Comparison of ENCODE assay signal across 24 cellular contexts in the genomic region with DNA sequence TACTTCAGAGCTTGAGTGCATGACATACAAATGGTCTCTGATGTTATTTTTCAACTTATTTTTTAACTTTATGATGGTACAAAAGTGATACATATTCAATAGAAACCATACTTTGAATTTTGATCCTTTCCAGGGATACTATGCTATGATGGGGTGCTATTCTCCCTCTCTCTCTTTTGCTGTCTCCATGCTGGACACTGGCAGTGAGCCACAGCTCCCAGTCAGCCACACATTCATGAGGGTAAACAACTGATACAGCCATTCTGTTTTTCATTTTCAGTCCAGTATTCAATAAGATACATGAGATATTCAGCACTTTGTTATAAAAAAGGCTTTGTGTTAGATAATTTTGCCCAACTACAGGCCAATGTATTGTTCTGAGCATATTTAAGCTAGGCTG.
"Had no signal": no experiment of that assay in that cellular context is flagged by ENCODE, and none has a peak within 500 bp of the region (broad histone marks: within the 10 kb centered on the region; RNA-seq: fewer than 3 reads in every experiment).

No MANE protein-coding gene starts in this region.

- H3K27me3 Mint-ChIP-seq: dendritic cell treated with granulocyte-macrophage colony-stimulating factor and Interleukin-4, amounts not matched to agents 40 ng/mL and 50 ng/mL, for 4 days; effector memory CD8-positive, alpha-beta T cell had no signal

- H3K4me3 ChIP-seq: colonic mucosa, coronary artery, dorsolateral prefrontal cortex, esophagus muscularis mucosa, esophagus squamous epithelium, gastrocnemius medialis, gastroesophageal sphincter, heart left ventricle, heart right ventricle had no signal

- DNase-seq: colonic mucosa; cortex of kidney; dermis blood vessel endothelial cell; effector CD4-positive, alpha-beta T cell; effector CD8-positive, alpha-beta T cell; effector memory CD4-positive, alpha-beta T cell; effector memory CD8-positive, alpha-beta T cell; endodermal cell; erythroblast; esophagus squamous epithelium; foreskin fibroblast; foreskin keratinocyte; foreskin melanocyte; gastrocnemius medialis; glutamatergic neuron; heart left ventricle; heart right ventricle had no signal

- ATAC-seq: effector memory CD8-positive, alpha-beta T cell; esophagus mucosa; foreskin keratinocyte; gastrocnemius medialis; gastroesophageal sphincter; heart left ventricle; heart right ventricle had no signal

- H3K27ac ChIP-seq: colonic mucosa, coronary artery, dorsolateral prefrontal cortex, epithelial cell of prostate, esophagus muscularis mucosa, esophagus squamous epithelium, foreskin keratinocyte, gastrocnemius medialis, gastroesophageal sphincter, heart left ventricle, heart right ventricle had no signal

- H3K4me1 ChIP-seq: colonic mucosa, esophagus muscularis mucosa, esophagus squamous epithelium, foreskin keratinocyte, gastrocnemius medialis, gastroesophageal sphincter, heart left ventricle, heart right ventricle had no signal

- H3K36me3 ChIP-seq: colonic mucosa, esophagus muscularis mucosa, esophagus squamous epithelium, gastrocnemius medialis, gastroesophageal sphincter, heart left ventricle, heart right ventricle had no signal

- H3K27ac Mint-ChIP-seq: dendritic cell treated with granulocyte-macrophage colony-stimulating factor and Interleukin-4, amounts not matched to agents 40 ng/mL and 50 ng/mL, for 4 days; effector memory CD8-positive, alpha-beta T cell; endodermal cell had no signal

- H3K27me3 ChIP-seq: colonic mucosa, esophagus muscularis mucosa, esophagus squamous epithelium, foreskin keratinocyte, gastrocnemius medialis, gastroesophageal sphincter, heart left ventricle had no signal

- H3K4me3 Mint-ChIP-seq: dendritic cell treated with granulocyte-macrophage colony-stimulating factor and Interleukin-4, amounts not matched to agents 40 ng/mL and 50 ng/mL, for 4 days; effector memory CD8-positive, alpha-beta T cell; endodermal cell had no signal
